In genomic region chr2:237350597-237350996, GRCh38 we compare ENCODE assay signal across 16 cellular contexts.
"Had no signal": no experiment of that assay in that cellular context is flagged by ENCODE, and none has a peak within 500 bp of the region (broad histone marks: within the 10 kb centered on the region; RNA-seq: fewer than 3 reads in every experiment).

No MANE protein-coding gene starts in this region.

- DNase-seq: activated B cell treated with CpG ODN at 0.5 μM for 24 hours; activated CD4-positive, alpha-beta T cell treated with anti-CD3 and anti-CD28 coated beads, Interleukin-2, amount 10 ng/mL, durations not matched to agents 7 days and 5 days; activated naive CD4-positive, alpha-beta T cell treated with anti-CD3 and anti-CD28 coated beads, Interleukin-2, amount 50 U/mL, for 16 hours; central memory CD4-positive, alpha-beta T cell; cortex of kidney; effector memory CD4-positive, alpha-beta T cell; head of caudate nucleus; left ventricle myocardium inferior; stimulated activated CD4-positive, alpha-beta T cell treated with anti-CD3 and anti-CD28 coated beads, Interleukin-12 subunit alpha, Interleukin-12 subunit beta, amount 100 ng/mL, for 4 hours; T-helper 2 cell; thyroid gland had no signal

- H3K27me3 ChIP-seq: right atrium auricular region, thyroid gland had no signal

- H3K27me3 Mint-ChIP-seq: activated CD4-positive, alpha-beta T cell treated with anti-CD3 and anti-CD28 coated beads, Interleukin-2, amount 10 ng/mL, durations not matched to agents 7 days and 5 days; stimulated activated naive CD8-positive, alpha-beta T cell treated with anti-CD3 and anti-CD28 coated beads, Interleukin-15, Interleukin-2, amounts not matched to agents 100 ng/mL and 50 ng/mL, for 24 hours had no signal

- H3K4me3 Mint-ChIP-seq: activated B cell treated with CpG ODN at 0.5 μM for 24 hours; activated CD4-positive, alpha-beta T cell treated with anti-CD3 and anti-CD28 coated beads, Interleukin-2, amount 10 ng/mL, durations not matched to agents 7 days and 5 days; neural crest cell; stimulated activated naive CD8-positive, alpha-beta T cell treated with anti-CD3 and anti-CD28 coated beads, Interleukin-15, Interleukin-2, amounts not matched to agents 100 ng/mL and 50 ng/mL, for 24 hours had no signal

- H3K4me1 Mint-ChIP-seq: activated B cell treated with CpG ODN at 0.5 μM for 24 hours; activated CD4-positive, alpha-beta T cell treated with anti-CD3 and anti-CD28 coated beads, Interleukin-2, amount 10 ng/mL, durations not matched to agents 7 days and 5 days; neural crest cell had no signal

- H3K9me3 Mint-ChIP-seq: activated B cell treated with CpG ODN at 0.5 μM for 24 hours; activated CD4-positive, alpha-beta T cell treated with anti-CD3 and anti-CD28 coated beads, Interleukin-2, amount 10 ng/mL, durations not matched to agents 7 days and 5 days; neural crest cell; stimulated activated naive CD8-positive, alpha-beta T cell treated with anti-CD3 and anti-CD28 coated beads, Interleukin-15, Interleukin-2, amounts not matched to agents 100 ng/mL and 50 ng/mL, for 24 hours had no signal

- H3K4me1 ChIP-seq: left ventricle myocardium inferior, right atrium auricular region had no signal

- H3K79me2 ChIP-seq: parathyroid adenoma had no signal

- H3K9me3 ChIP-seq: left ventricle myocardium inferior, right atrium auricular region, thyroid gland had no signal

- H3K9ac ChIP-seq: parathyroid adenoma had no signal

- H3K4me3 ChIP-seq: left ventricle myocardium inferior, right atrium auricular region, thyroid gland had no signal

- H3K27ac ChIP-seq: epithelial cell of prostate, left ventricle myocardium inferior, parathyroid adenoma, right atrium auricular region, thyroid gland had no signal

- H2AFZ ChIP-seq: parathyroid adenoma had no signal

- H3K36me3 ChIP-seq: thyroid gland had no signal
